ENCODE assay signal across 9 cellular contexts in genomic region chr1:19436716-19437476, GRCh38. TPM values are rescaled to one million over a fixed set of nuclear protein-coding genes. Genes with fewer than 3 reads are reported as not detected.
A peak's percentile ranks its signal among the peaks of the same experiment; 100 is the strongest.
DNase-seq lines count a peak whose midpoint lies in the region; ATAC-seq lines count a peak whose summit lies in the region.
"Had no signal": no experiment of that assay in that cellular context is flagged by ENCODE, and none has a peak within 500 bp of the region (broad histone marks: within the 10 kb centered on the region; RNA-seq: fewer than 3 reads in every experiment).

No MANE protein-coding gene starts in this region.

- peak; percentile 83 for DNase-seq in KBM-7
- DNase-seq in activated naive CD4-positive, alpha-beta T cell treated with anti-CD3 and anti-CD28 coated beads, Interleukin-2, amount 50 U/mL, for 72 hours (ENCODE audit: low spot score in 2 of 2) = no peak
- DNase-seq in right cardiac atrium = peak; percentile 74 to 92 (median 86)
- DNase-seq in stimulated activated CD4-positive, alpha-beta T cell treated with anti-CD3 and anti-CD28 coated beads, Interleukin-4, amount 100 ng/mL, for 24 hours = no peak
- no peak for DNase-seq in NCI-H345 treated with DMSO at 0.1 percent for 48 hours (lab: John Stamatoyannopoulos, UW; ENCODE audit: unreplicated experiment)
- DNase-seq in NCI-H226 = no peak
- no peak for DNase-seq in LoVo (ENCODE audit: low spot score)

- no peak overlapping the region for H3K4me3 ChIP-seq in right cardiac atrium (ENCODE audit: low read length)
- no peak overlapping the region for H3K4me3 ChIP-seq in skeletal muscle satellite cell (ENCODE audit: low read length)

- H3K27ac ChIP-seq in right cardiac atrium (ENCODE audit: low read length) = peak overlapping the region; percentile 56

- peak overlapping the region; percentile 65 for H3K4me2 ChIP-seq in skeletal muscle satellite cell (ENCODE audit: low read length)

- peaks cover 52% of the 10 kb centered on the region for H3K4me1 ChIP-seq in right cardiac atrium (ENCODE audit: control insufficient read depth, insufficient read depth, low read length)
- peaks cover 91% of the 10 kb centered on the region for H3K4me1 ChIP-seq in skeletal muscle satellite cell (ENCODE audit: control insufficient read depth, insufficient read depth, low read length)

- no peak for ATAC-seq in activated naive CD4-positive, alpha-beta T cell treated with anti-CD3 and anti-CD28 coated beads, Interleukin-2, amount 50 U/mL, for 72 hours
- peak; percentile 42 to 47 for ATAC-seq in right cardiac atrium
- ATAC-seq: HCT116 had no signal

- H3K9ac ChIP-seq in skeletal muscle satellite cell (ENCODE audit: low read depth, low read length) = peak overlapping the region; percentile 50

- H3K27ac Mint-ChIP-seq in activated naive CD4-positive, alpha-beta T cell treated with anti-CD3 and anti-CD28 coated beads, Interleukin-2, amount 50 U/mL, for 72 hours = peak overlapping the region; percentile 79 to 80

- intact Hi-C loops in right cardiac atrium (cut with DNase I) = loop anchor here in 2 of 4 donors (5.0 to 10.0 kb wide), 2 partner anchors 35 to 48 kb away; partner anchors contain the start of gene CAPZB (in 1 of the 2)

- peaks cover 0 to 18% of the 10 kb centered on the region in 2 donors for H3K36me3 Mint-ChIP-seq in activated naive CD4-positive, alpha-beta T cell treated with anti-CD3 and anti-CD28 coated beads, Interleukin-2, amount 50 U/mL, for 72 hours

- 33% methylated on average over 8 of the region's 8 CpGs for WGBS in right cardiac atrium

- H3K9me3 ChIP-seq in right cardiac atrium (ENCODE audit: control insufficient read depth, low read length) (no peaks in the 10 kb centered on the region), skeletal muscle satellite cell (replicated peaks; ENCODE audit: low read length) (no peaks in the 10 kb centered on the region)

- H3K9me3 Mint-ChIP-seq in activated naive CD4-positive, alpha-beta T cell treated with anti-CD3 and anti-CD28 coated beads, Interleukin-2, amount 50 U/mL, for 72 hours = no peaks in the 10 kb centered on the region

- H3K36me3 ChIP-seq in skeletal muscle satellite cell (ENCODE audit: insufficient read depth, low read length) = peaks cover 7% of the 10 kb centered on the region

- H3K27me3 ChIP-seq in right cardiac atrium (ENCODE audit: control insufficient read depth, insufficient read depth) (no peaks in the 10 kb centered on the region), skeletal muscle satellite cell (ENCODE audit: control insufficient read depth, insufficient read depth, low read length) (no peaks in the 10 kb centered on the region)

- in situ Hi-C loops in KBM-7 (cut with MboI; ENCODE audit: low pct_unique_long_range_greater_than_20kb, low sequenced_read_pairs) = no loop called here

RNA-seq across cellular contexts. Expression of gene CAPZB, which starts 48.4 kb away (rescaled TPM):
- 100 to 1,000 TPM; 404 to 419 TPM for total RNA-seq in activated naive CD4-positive, alpha-beta T cell treated with anti-CD3 and anti-CD28 coated beads, Interleukin-2, amount 50 U/mL, for 72 hours
- total RNA-seq in right cardiac atrium = 100 to 1,000 TPM; 226 to 255 (median 232) TPM
- 228 TPM for polyA plus RNA-seq in right cardiac atrium
- total RNA-seq in skeletal muscle satellite cell (2012; rRNA removed) = 166 and 196 TPM in 2 replicates

Comparison
In these comparisons a context has a peak if more than half of its experiments do, and no peak if none do; other contexts are left out.
1. DNase-seq: peak in KBM-7 (single experiment) and right cardiac atrium (3 of 3); none in activated naive CD4-positive, alpha-beta T cell treated with anti-CD3 and anti-CD28 coated beads, Interleukin-2, amount 50 U/mL, for 72 hours (0 of 2), stimulated activated CD4-positive, alpha-beta T cell treated with anti-CD3 and anti-CD28 coated beads, Interleukin-4, amount 100 ng/mL, for 24 hours (single experiment), NCI-H345 treated with DMSO at 0.1 percent for 48 hours (single experiment), NCI-H226 (single experiment) and LoVo (single experiment).
2. ATAC-seq: peak in right cardiac atrium (2 of 2); none in activated naive CD4-positive, alpha-beta T cell treated with anti-CD3 and anti-CD28 coated beads, Interleukin-2, amount 50 U/mL, for 72 hours (0 of 2).